In genomic region chr4:87865288-87865687, GRCh38 we compare ENCODE assay signal across 1 cellular context.
TF ChIP-seq lines count a peak whose summit lies in the region.

No MANE protein-coding gene starts in this region.

TF ChIP-seq in HepG2, 621 proteins besides CTCF, POLR2A, EP300 and RAD21 (continued from another document and continues in another):
- TF ChIP-seq REST (IDR thresholded peaks at IDR 0.05; ENCODE audit: borderline replicate concordance in 1 of 2, low read depth in 1 of 2, low read length in 2 of 2): peak in 1 of 2 experiments; percentile 47; a peak in 1 of 4 replicates
- TF ChIP-seq ZNF276 (CRISPR knock-in tag; IDR thresholded peaks at IDR 0.05; ENCODE audit: low read depth): no peak
- no peak for TF ChIP-seq ZSCAN30 (CRISPR knock-in tag; IDR thresholded peaks at IDR 0.05)
- TF ChIP-seq ZNF24 (IDR thresholded peaks at IDR 0.05): no peak
- TF ChIP-seq SP140L (CRISPR knock-in tag; IDR thresholded peaks at IDR 0.05; ENCODE audit: borderline replicate concordance): no peak
- no peak; the same call in 1 of the 2 replicates for TF ChIP-seq SALL1 (CRISPR knock-in tag; IDR thresholded peaks at IDR 0.05)
- TF ChIP-seq SRF (IDR thresholded peaks at IDR 0.05; ENCODE audit: low read depth, low read length): no peak
- TF ChIP-seq HINFP (CRISPR knock-in tag; IDR thresholded peaks at IDR 0.05; ENCODE audit: low read depth): no peak
- TF ChIP-seq ZNF644 (CRISPR knock-in tag; IDR thresholded peaks at IDR 0.05; ENCODE audit: low read depth): no peak
- TF ChIP-seq ZBTB10 (CRISPR knock-in tag; IDR thresholded peaks at IDR 0.05; ENCODE audit: borderline replicate concordance): no peak
- TF ChIP-seq HDAC2 (CRISPR knock-in tag; IDR thresholded peaks at IDR 0.05): no peak
- TF ChIP-seq STAG1 (CRISPR knock-in tag; IDR thresholded peaks at IDR 0.05): no peak
- no peak for TF ChIP-seq ZKSCAN5 (CRISPR knock-in tag; IDR thresholded peaks at IDR 0.05)
- no peak for TF ChIP-seq ZNF253 (CRISPR knock-in tag; IDR thresholded peaks at IDR 0.05; ENCODE audit: borderline replicate concordance)
- no peak for TF ChIP-seq ZBTB4 (CRISPR knock-in tag; IDR thresholded peaks at IDR 0.05; ENCODE audit: borderline replicate concordance)
- TF ChIP-seq SAFB2 (CRISPR knock-in tag; IDR thresholded peaks at IDR 0.05; ENCODE audit: borderline replicate concordance, low read depth): no peak
- no peak for TF ChIP-seq ZNF7 (CRISPR knock-in tag; IDR thresholded peaks at IDR 0.05)
- TF ChIP-seq UBTF (CRISPR knock-in tag; IDR thresholded peaks at IDR 0.05): no peak
- no peak for TF ChIP-seq CAMTA2 (CRISPR knock-in tag; IDR thresholded peaks at IDR 0.05; ENCODE audit: borderline replicate concordance)
- TF ChIP-seq MED8 (CRISPR knock-in tag; IDR thresholded peaks at IDR 0.05; ENCODE audit: insufficient replicate concordance): no peak
- TF ChIP-seq HDAC6 (IDR thresholded peaks at IDR 0.05; ENCODE audit: low read depth, low read length): no peak
- no peak for TF ChIP-seq ZIK1 (CRISPR knock-in tag; IDR thresholded peaks at IDR 0.05; ENCODE audit: borderline replicate concordance, low read depth)
- TF ChIP-seq ZNF224 (CRISPR knock-in tag; IDR thresholded peaks at IDR 0.05): no peak
- TF ChIP-seq ZNF704 (CRISPR knock-in tag; IDR thresholded peaks at IDR 0.05; ENCODE audit: borderline replicate concordance): no peak
- TF ChIP-seq DNMT1 (CRISPR knock-in tag; IDR thresholded peaks at IDR 0.05): no peak
- TF ChIP-seq ATAD3A (CRISPR knock-in tag; IDR thresholded peaks at IDR 0.05): no peak
- no peak for TF ChIP-seq ZNF296 (CRISPR knock-in tag; conservative IDR thresholded peaks at IDR 0.05)
- peak; percentile 79 for TF ChIP-seq FOXA3 (CRISPR knock-in tag; IDR thresholded peaks at IDR 0.05)
- no peak for TF ChIP-seq ZNF720 (CRISPR knock-in tag; IDR thresholded peaks at IDR 0.05)
- TF ChIP-seq REXO4 (CRISPR knock-in tag; IDR thresholded peaks at IDR 0.05; ENCODE audit: borderline replicate concordance): no peak
- no peak for TF ChIP-seq THAP7 (CRISPR knock-in tag; IDR thresholded peaks at IDR 0.05)
- TF ChIP-seq NFATC3 (CRISPR knock-in tag; IDR thresholded peaks at IDR 0.05): no peak
- no peak for TF ChIP-seq ZHX2 (IDR thresholded peaks at IDR 0.05; ENCODE audit: low read depth)
- no peak for TF ChIP-seq ZHX2 (CRISPR knock-in tag; IDR thresholded peaks at IDR 0.05; ENCODE audit: borderline replicate concordance)
- no peak; the same call in 1 of the 2 replicates for TF ChIP-seq KLF6 (CRISPR knock-in tag; IDR thresholded peaks at IDR 0.05)
- no peak for TF ChIP-seq JUNB (CRISPR knock-in tag; IDR thresholded peaks at IDR 0.05; ENCODE audit: borderline replicate concordance)
